In genomic region chr1:89994231-89994804, GRCh38 we compare ENCODE assay signal across 8 cellular contexts. TPM values are rescaled to one million over a fixed set of nuclear protein-coding genes. Genes with fewer than 3 reads are reported as not detected.
DNase-seq lines count a peak whose midpoint lies in the region; ATAC-seq, FAIRE-seq and TF ChIP-seq lines count a peak whose summit lies in the region.

No MANE protein-coding gene starts in this region.

- H3K27me3 ChIP-seq in GM12878 (replicated peaks in 1 of 2; ENCODE audit: control insufficient read depth in 2 of 2, insufficient read depth in 2 of 2, low read length in 1 of 2) (no peaks in the 10 kb centered on the region), liver (ENCODE audit: control insufficient read depth in 4 of 4, insufficient read depth in 4 of 4, low read length in 3 of 4) (no peaks in the 10 kb centered on the region), thymus (ENCODE audit: control insufficient read depth, insufficient read depth) (no peaks in the 10 kb centered on the region)

- WGBS in GM12878 (ENCODE audit: insufficient coverage, insufficient replicate concordance, low lambda C conversion rate, missing lambda C conversion rate), result 73% methylated on average over 10 of the region's 16 CpGs
- 71% methylated on average over 16 of the region's 16 CpGs for WGBS in liver
- 76% methylated on average over 16 of the region's 16 CpGs for WGBS in thymus

- peaks cover 22% of the 10 kb centered on the region for H3K36me3 Mint-ChIP-seq in activated CD4-positive, alpha-beta T cell treated with anti-CD3 and anti-CD28 coated beads, Interleukin-2, amount 10 ng/mL, durations not matched to agents 24 days and 14 days (ENCODE audit: low read depth)

- peaks cover 6% of the 10 kb centered on the region for H3K27me3 Mint-ChIP-seq in activated CD4-positive, alpha-beta T cell treated with anti-CD3 and anti-CD28 coated beads, Interleukin-2, amount 10 ng/mL, durations not matched to agents 24 days and 14 days

- POLR2A ChIA-PET in GM12878 (lab: Charles Lee), result no interaction called here

- in situ Hi-C loops in GM12878 (cut with MboI), result loop anchor here (25.0 kb wide), 2 partner anchors 357 to 482 kb away; partner anchors contain the start of genes LRRC8B and LRRC8C

- intact Hi-C loops in activated CD4-positive, alpha-beta T cell treated with anti-CD3 and anti-CD28 coated beads, Interleukin-2, amount 10 ng/mL, durations not matched to agents 24 days and 14 days (cut with micrococcal nuclease), result loop anchor here (2.0 to 10.0 kb wide), 5 partner anchors 152 to 1100 kb away; partner anchors contain the start of genes GTF2B and LRRC8C
- intact Hi-C loops in GM12878 (cut with micrococcal nuclease; ENCODE audit: unreplicated experiment), result loop anchor here (2.0 to 10.0 kb wide), 2 partner anchors 174 to 360 kb away; partner anchors contain the start of genes LRRC8C and LRRC8D

- no TSS peak for BruUV-seq in GM12878 (replicated peaks; lab: Mats Ljungman, UMichigan)

- peaks cover 44% of the 10 kb centered on the region for H3K79me2 ChIP-seq in GM12878 (ENCODE audit: control insufficient read depth, insufficient read depth, low read length)

- no peak for ATAC-seq in GM12878

- peak overlapping the region; percentile 98 for H3K27ac Mint-ChIP-seq in activated CD4-positive, alpha-beta T cell treated with anti-CD3 and anti-CD28 coated beads, Interleukin-2, amount 10 ng/mL, durations not matched to agents 24 days and 14 days

- peak overlapping the region; percentile 67 for H2AFZ ChIP-seq in GM12878 (ENCODE audit: control insufficient read depth, low read depth, low read length)

- no peak for TF ChIP-seq POLR2A in GM12878 (IDR thresholded peaks at IDR 0.05; ENCODE audit: low read depth, low read length)

- peak overlapping the region; percentile 94 for H3K4me3 Mint-ChIP-seq in activated CD4-positive, alpha-beta T cell treated with anti-CD3 and anti-CD28 coated beads, Interleukin-2, amount 10 ng/mL, durations not matched to agents 24 days and 14 days

- TF ChIP-seq CTCF in GM12878 (IDR thresholded peaks at IDR 0.05 in 2 of 3, conservative IDR thresholded peaks at IDR 0.05 in 1 of 3; ENCODE audit: control insufficient read depth in 2 of 3, extremely low read depth in 1 of 3, insufficient read depth in 1 of 3, low read depth in 3 of 3, low read length in 3 of 3) (no peak), liver (IDR thresholded peaks at IDR 0.05; ENCODE audit: low read depth, low read length, missing input control) (no peak)

- H3K4me2 ChIP-seq in GM12878 (ENCODE audit: control insufficient read depth, insufficient read depth), result peak overlapping the region; percentile 49; the same call in 1 of the 2 replicates

- no peaks in the 10 kb centered on the region for H4K20me1 ChIP-seq in GM12878 (ENCODE audit: control insufficient read depth, insufficient read depth)

- H3K4me3 ChIP-seq in GM12878 (peak overlapping the region; percentile 71), liver (ENCODE audit: low read depth in 1 of 3, low read length in 3 of 3) (peak overlapping the region; percentile 49 to 71 (median 64)), thymus (ENCODE audit: low read length) (peak overlapping the region; percentile 97)

- CTCF ChIA-PET in GM12878 (lab: Yijun Ruan, JAX), result interaction anchor here (0.8 to 1.2 kb wide), 2 partner anchors 190 to 214 kb away, joined by 3 read pairs; no protein-coding TSS in a partner anchor

- H3K9ac ChIP-seq in GM12878 (ENCODE audit: control insufficient read depth, insufficient read depth, low read length), result peak overlapping the region; percentile 24; the same call in 1 of the 2 replicates
- H3K9ac ChIP-seq in liver (ENCODE audit: low read depth in 1 of 2, low read length in 2 of 2), result peak overlapping the region in 1 of 2 donors; percentile 51

- FAIRE-seq in GM12878 (lab: Jason Lieb, UNC), result no peak

- no peak for TF ChIP-seq RAD21 in GM12878 (IDR thresholded peaks at IDR 0.05; ENCODE audit: insufficient read depth, low read depth, low read length)
- TF ChIP-seq RAD21 in liver (IDR thresholded peaks at IDR 0.05), result no peak

- H3K36me3 ChIP-seq in GM12878 (ENCODE audit: control insufficient read depth in 2 of 2, insufficient read depth in 2 of 2, low read length in 1 of 2) (peaks cover 0 to 4% of the 10 kb centered on the region in 2 experiments; a peak in 1 of 4 replicates), liver (ENCODE audit: control insufficient read depth in 4 of 4, insufficient read depth in 3 of 4, low read depth in 1 of 4, low read length in 3 of 4) (peaks cover 0 to 5% (median 0%) of the 10 kb centered on the region in 4 donors), thymus (ENCODE audit: control insufficient read depth, insufficient read depth) (no peaks in the 10 kb centered on the region)

- RAD21 ChIA-PET in GM12878 (lab: Charles Lee; ENCODE audit: unreplicated experiment), result no interaction called here

- TF ChIP-seq EP300 in GM12878 (IDR thresholded peaks at IDR 0.05; ENCODE audit: borderline replicate concordance in 1 of 2, control insufficient read depth in 1 of 2, low read depth in 2 of 2, low read length in 2 of 2), result no peak

- peaks cover 35% of the 10 kb centered on the region for H3K4me1 Mint-ChIP-seq in activated CD4-positive, alpha-beta T cell treated with anti-CD3 and anti-CD28 coated beads, Interleukin-2, amount 10 ng/mL, durations not matched to agents 24 days and 14 days

- SMC1A ChIA-PET in GM12878 (lab: Charles Lee; ENCODE audit: uncharacterized antibody, unreplicated experiment), result interaction anchor here (0.6 kb wide), 1 partner anchor 24 kb away, joined by 3 read pairs; no protein-coding TSS in a partner anchor

- peak; percentile 58 for DNase-seq in activated CD4-positive, alpha-beta T cell treated with anti-CD3 and anti-CD28 coated beads, Interleukin-2, amount 10 ng/mL, durations not matched to agents 24 days and 14 days
- no peak for DNase-seq in activated CD4-positive, alpha-beta T cell treated with anti-CD3 and anti-CD28 coated beads, Interleukin-2, amount 50 U/mL, for 4 hours
- DNase-seq in GM12878 (ENCODE audit: low read depth, low spot score) (no peak), NCI-H510A (lab: John Stamatoyannopoulos, UW) (no peak), iPS-NIHi11 (ENCODE audit: low spot score) (no peak), HPDE6-E6E7 (ENCODE audit: extremely low spot score) (no peak)

- H3K27ac ChIP-seq in GM12878 (ENCODE audit: control insufficient read depth, insufficient read depth) (peak overlapping the region; percentile 89; the same call in 1 of the 2 replicates), liver (ENCODE audit: low read depth in 1 of 2, low read length in 2 of 2) (peak overlapping the region; percentile 90 to 97), thymus (ENCODE audit: low read depth) (peak overlapping the region; percentile 64)

- no peaks in the 10 kb centered on the region for H3K9me3 Mint-ChIP-seq in activated CD4-positive, alpha-beta T cell treated with anti-CD3 and anti-CD28 coated beads, Interleukin-2, amount 10 ng/mL, durations not matched to agents 24 days and 14 days

- H3K9me3 ChIP-seq in GM12878 (replicated peaks; ENCODE audit: control insufficient read depth, insufficient read depth, low read length) (no peaks in the 10 kb centered on the region), liver (ENCODE audit: control insufficient read depth in 4 of 4, low read length in 3 of 4) (no peaks in the 10 kb centered on the region), thymus (ENCODE audit: control insufficient read depth) (no peaks in the 10 kb centered on the region)

- H3K4me1 ChIP-seq in GM12878 (ENCODE audit: control insufficient read depth, insufficient read depth, low read length) (no peaks in the 10 kb centered on the region), liver (ENCODE audit: control insufficient read depth in 4 of 4, insufficient read depth in 4 of 4, low read length in 3 of 4) (peaks cover 5 to 34% (median 24%) of the 10 kb centered on the region in 4 donors), thymus (ENCODE audit: control insufficient read depth, insufficient read depth, low read length) (peaks cover 9% of the 10 kb centered on the region)

RNA-seq across cellular contexts. Expression of gene ZNF326, which starts 0.6 kb away (rescaled TPM):
- total RNA-seq in activated CD4-positive, alpha-beta T cell treated with anti-CD3 and anti-CD28 coated beads, Interleukin-2, amount 10 ng/mL, durations not matched to agents 24 days and 14 days, result 36.8 and 38.1 TPM in 2 replicates
- 69.2 and 73.8 TPM in 2 replicates for total RNA-seq in GM12878 (2013; cell fraction: nucleolus; rRNA removed)
- total RNA-seq in GM12878 (2014; rRNA removed), result 7.2 and 7.4 TPM in 2 replicates
- 14.4 and 16.8 TPM in 2 replicates for total RNA-seq in GM12878 (2014; rRNA removed; fragmentation: Illumina TruSeq; extraction: Trizol)
- total RNA-seq in GM12878 (2021), result 20.4 and 21.7 TPM in 2 replicates
- polyA plus RNA-seq in GM12878 (2011; ENCODE audit: low read depth), result 6.3 TPM
- polyA plus RNA-seq in GM12878 (2011; rRNA removed), result 23.8 and 33.0 TPM in 2 replicates
- 9.9 and 10.0 TPM in 2 replicates for polyA plus RNA-seq in GM12878 (2011; cell fraction: cytosol; rRNA removed)
- 21.4 and 26.5 TPM in 2 replicates for polyA plus RNA-seq in GM12878 (2011; cell fraction: nucleus; rRNA removed)
- 11.6 and 13.3 TPM in 2 replicates for polyA plus RNA-seq in GM12878 (2012)
- polyA plus RNA-seq in GM12878 (2014; fragmentation: Illumina TruSeq; extraction: Trizol), result 26.4 and 35.1 TPM in 2 replicates
- 10 to 100 TPM in 1 of 2 experiments, 1 to 10 TPM in 1; 7.1 to 11.1 TPM for polyA plus RNA-seq in GM12878 (2014; fragmentation: Nextera tagmentation; extraction: Ambion mirVana)
- 18.1 and 22.2 TPM in 2 replicates for polyA plus RNA-seq in GM12878 (2014; rRNA removed)
- 10 to 100 TPM; 26.0 to 29.4 TPM for polyA plus RNA-seq in GM12878 (2016; fragmentation: Nextera tagmentation; extraction: Ambion mirVana)
- 13.4 and 15.9 TPM in 2 replicates for polyA minus RNA-seq in GM12878 (2011; rRNA and poly(A)+ RNA removed)
- 5.5 and 8.6 TPM in 2 replicates for polyA minus RNA-seq in GM12878 (2011; cell fraction: cytosol; rRNA and poly(A)+ RNA removed)
- polyA minus RNA-seq in GM12878 (2011; cell fraction: nucleus; rRNA and poly(A)+ RNA removed), result 31.4 and 42.0 TPM in 2 replicates
- total RNA-seq in liver, result 10 to 100 TPM; 11.6 to 14.6 TPM
- 10 to 100 TPM in 1 of 2 donors, 1 to 10 TPM in 1; 6.5 to 10.2 TPM for polyA plus RNA-seq in liver
- polyA plus RNA-seq in thymus, result 14.3 TPM
